ENCODE assay signal across 1 cellular context in the genomic region with DNA sequence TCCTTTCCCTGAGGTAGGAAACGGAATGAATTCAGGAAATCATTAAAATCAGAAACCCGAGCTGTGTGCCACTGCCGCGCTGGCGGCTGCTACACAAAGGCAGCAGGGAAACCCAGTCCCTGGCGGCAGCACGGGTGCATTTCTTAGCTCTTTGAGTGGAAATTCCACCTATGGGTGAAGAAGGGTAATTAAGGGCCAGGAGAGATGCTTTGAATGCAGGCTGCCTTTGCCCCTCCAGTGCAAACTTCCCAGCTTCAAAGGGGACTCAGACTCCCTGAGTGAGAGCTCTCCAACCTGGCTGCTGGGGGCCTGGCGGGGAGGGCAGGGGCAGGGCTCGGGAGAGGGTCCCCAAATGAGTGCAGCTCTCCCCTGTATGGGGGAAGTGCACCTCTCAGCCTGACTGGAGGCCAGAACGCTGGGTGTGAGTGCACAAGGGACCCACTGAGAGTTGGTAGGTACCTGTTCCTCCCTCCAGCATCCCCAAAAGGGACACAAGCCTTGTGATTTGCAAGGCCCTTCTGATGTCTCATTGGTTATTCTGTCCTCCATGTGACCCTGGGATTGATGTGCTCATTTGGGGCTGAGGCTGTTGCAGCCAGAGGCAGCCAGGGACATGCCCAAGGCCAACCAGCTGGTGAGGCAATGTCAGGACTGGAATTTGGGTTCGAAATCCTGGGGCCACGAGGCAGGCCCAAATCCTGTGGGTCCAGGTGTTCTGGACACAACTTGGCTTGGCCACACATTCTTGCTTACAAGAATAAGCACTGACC.
TF ChIP-seq lines count a peak whose summit lies in the region.

No MANE protein-coding gene starts in this region.

TF ChIP-seq in neural cell, 6 proteins besides CTCF, POLR2A, EP300 and RAD21:
- TF ChIP-seq REST (IDR thresholded peaks at IDR 0.05; ENCODE audit: borderline replicate concordance) (peak; percentile 57), POLR2AphosphoS5 (IDR thresholded peaks at IDR 0.05) (peak; percentile 42), SMC3 (conservative IDR thresholded peaks at IDR 0.05; ENCODE audit: poor library complexity) (peak; percentile 77), TAF1 (IDR thresholded peaks at IDR 0.05; ENCODE audit: low read depth) (no peak), EZH2 (IDR thresholded peaks at IDR 0.05; ENCODE audit: borderline replicate concordance, insufficient read depth, low read length, poor library complexity, severe bottlenecking) (no peak), MXI1 (conservative IDR thresholded peaks at IDR 0.05; ENCODE audit: poor library complexity, severe bottlenecking) (no peak)
